8 cellular contexts compared by ENCODE assay signal in genomic region chr9:93132946-93133640, GRCh38. TPM values are rescaled to one million over a fixed set of nuclear protein-coding genes. Genes with fewer than 3 reads are reported as not detected.
DNase-seq lines count a peak whose midpoint lies in the region; ATAC-seq lines count a peak whose summit lies in the region.

No MANE protein-coding gene starts in this region.

- no peak for ATAC-seq in HG03095 (IDR thresholded peaks at IDR 0.05; ENCODE audit: unreplicated experiment)
- ATAC-seq in HG03520 (IDR thresholded peaks at IDR 0.05; ENCODE audit: unreplicated experiment) = no peak
- ATAC-seq in GM21619 (IDR thresholded peaks at IDR 0.05; ENCODE audit: unreplicated experiment) = no peak
- ATAC-seq in HG03469 (IDR thresholded peaks at IDR 0.05; ENCODE audit: unreplicated experiment) = no peak

- H3K9me3 ChIP-seq in BLaER1 treated with 17β-estradiol and CSF1 and Interleukin-3, amounts not matched to agents 10 nM and 100 nM (replicated peaks in 1 of 11) = no peaks in the 10 kb centered on the region
- H3K9me3 ChIP-seq in MG63 (no peaks in the 10 kb centered on the region), duodenal mucosa (ENCODE audit: control insufficient read depth in 1 of 2, low read length in 2 of 2) (no peaks in the 10 kb centered on the region)

- peak overlapping the region; percentile 81 to 97 (median 90) for H3K9ac ChIP-seq in BLaER1 treated with 17β-estradiol and CSF1 and Interleukin-3, amounts not matched to agents 10 nM and 100 nM
- H3K9ac ChIP-seq in duodenal mucosa (ENCODE audit: low read depth in 1 of 2, low read length in 2 of 2) = peak overlapping the region; percentile 79 to 91

- peaks cover 78 to 94% (median 92%) of the 10 kb centered on the region in 10 experiments for H3K4me1 ChIP-seq in BLaER1 treated with 17β-estradiol and CSF1 and Interleukin-3, amounts not matched to agents 10 nM and 100 nM
- H3K4me1 ChIP-seq in duodenal mucosa (ENCODE audit: control insufficient read depth in 1 of 2, insufficient read depth in 2 of 2, low read length in 2 of 2) = peaks cover 49 to 61% of the 10 kb centered on the region in 2 donors

- H3K4me2 ChIP-seq in BLaER1 treated with 17β-estradiol and CSF1 and Interleukin-3, amounts not matched to agents 10 nM and 100 nM = peak overlapping the region; percentile 82 to 100 (median 98)

- H3K36me3 ChIP-seq in BLaER1 treated with 17β-estradiol and CSF1 and Interleukin-3, amounts not matched to agents 10 nM and 100 nM = peaks cover 0 to 46% (median 11%) of the 10 kb centered on the region in 11 experiments; a peak in 14 of 22 replicates
- H3K36me3 ChIP-seq in MG63 = peaks cover 5% of the 10 kb centered on the region; the same call in 1 of the 2 replicates
- no peaks in the 10 kb centered on the region for H3K36me3 ChIP-seq in duodenal mucosa (ENCODE audit: control insufficient read depth in 1 of 2, insufficient read depth in 2 of 2, low read length in 2 of 2)

- H3K27me3 ChIP-seq in BLaER1 treated with 17β-estradiol and CSF1 and Interleukin-3, amounts not matched to agents 10 nM and 100 nM = no peaks in the 10 kb centered on the region
- H3K27me3 ChIP-seq in MG63 (no peaks in the 10 kb centered on the region), duodenal mucosa (ENCODE audit: control insufficient read depth in 1 of 2, insufficient read depth in 2 of 2, low read length in 2 of 2) (no peaks in the 10 kb centered on the region)

- peak overlapping the region; percentile 77 to 96 (median 89) for H3K27ac ChIP-seq in BLaER1 treated with 17β-estradiol and CSF1 and Interleukin-3, amounts not matched to agents 10 nM and 100 nM
- peak overlapping the region; percentile 97 for H3K27ac ChIP-seq in duodenal mucosa (ENCODE audit: low read depth, low read length)

- peaks cover 0 to 55% (median 39%) of the 10 kb centered on the region in 11 experiments; a peak in 15 of 22 replicates for H4K20me1 ChIP-seq in BLaER1 treated with 17β-estradiol and CSF1 and Interleukin-3, amounts not matched to agents 10 nM and 100 nM

- peak overlapping the region; percentile 84 to 97 (median 88) for H3K4me3 ChIP-seq in BLaER1 treated with 17β-estradiol and CSF1 and Interleukin-3, amounts not matched to agents 10 nM and 100 nM
- peak overlapping the region; percentile 90 for H3K4me3 ChIP-seq in MG63
- H3K4me3 ChIP-seq in duodenal mucosa (ENCODE audit: low read depth in 1 of 2, low read length in 2 of 2) = peak overlapping the region; percentile 76 to 83

- DNase-seq in MG63 (peak; percentile 44), midbrain (lab: John Stamatoyannopoulos, UW) (peak; percentile 38)

RNA-seq across cellular contexts. Expression of gene NINJ1, which starts 1.0 kb away (rescaled TPM):
- 22.5 and 71.0 TPM in 2 replicates for total RNA-seq in MG63 (2014; rRNA removed; shearing (Covaris generic); ENCODE audit: low replicate concordance)

RNA-seq across cellular contexts. Expression of gene CARD19, which starts 37.1 kb away (rescaled TPM):
- 77.4 and 103 TPM in 2 replicates for total RNA-seq in MG63 (2014; rRNA removed; shearing (Covaris generic); ENCODE audit: low replicate concordance)

RNA-seq across cellular contexts. Expression of gene WNK2, which starts 50.8 kb away (rescaled TPM):
- 0.17 and 1.1 TPM in 2 replicates for total RNA-seq in MG63 (2014; rRNA removed; shearing (Covaris generic); ENCODE audit: low replicate concordance)
